Comparison of ENCODE assay signal across 8 cellular contexts in genomic region chr17:44331249-44331760, GRCh38. TPM values are rescaled to one million over a fixed set of nuclear protein-coding genes. Genes with fewer than 3 reads are reported as not detected.
DNase-seq lines count a peak whose midpoint lies in the region; ATAC-seq and TF ChIP-seq lines count a peak whose summit lies in the region.

No MANE protein-coding gene starts in this region.

- H3K27ac ChIP-seq in BLaER1 (no peak overlapping the region), HEK293 (ENCODE audit: extremely low read depth, low read depth, low read length) (no peak overlapping the region)

- no peak overlapping the region for H3K4me3 ChIP-seq in BLaER1
- no peak overlapping the region for H3K4me3 ChIP-seq in HEK293 (ENCODE audit: low read depth, low read length)
- H3K4me3 ChIP-seq in lower leg skin (ENCODE audit: low read depth, poor library complexity, severe bottlenecking) = no peak overlapping the region

- no peak overlapping the region for H3K9ac ChIP-seq in BLaER1

- H3K27me3 Mint-ChIP-seq in dendritic cell treated with granulocyte-macrophage colony-stimulating factor and Interleukin-4, amounts not matched to agents 40 ng/mL and 50 ng/mL, for 4 days = no peaks in the 10 kb centered on the region

- peak overlapping the region; percentile 90 for H3K27ac Mint-ChIP-seq in dendritic cell treated with granulocyte-macrophage colony-stimulating factor and Interleukin-4, amounts not matched to agents 40 ng/mL and 50 ng/mL, for 4 days
- H3K27ac Mint-ChIP-seq in stimulated activated effector memory CD8-positive, alpha-beta T cell treated with anti-CD3 and anti-CD28 coated beads, Interleukin-12 subunit alpha, Interleukin-12 subunit beta, amount 100 ng/mL, for 72 hours = no peak overlapping the region

- H3K4me3 Mint-ChIP-seq in dendritic cell treated with granulocyte-macrophage colony-stimulating factor and Interleukin-4, amounts not matched to agents 40 ng/mL and 50 ng/mL, for 4 days = no peak overlapping the region
- no peak overlapping the region for H3K4me3 Mint-ChIP-seq in stimulated activated effector memory CD8-positive, alpha-beta T cell treated with anti-CD3 and anti-CD28 coated beads, Interleukin-12 subunit alpha, Interleukin-12 subunit beta, amount 100 ng/mL, for 72 hours

- intact Hi-C loops in dendritic cell treated with granulocyte-macrophage colony-stimulating factor and Interleukin-4, amounts not matched to agents 40 ng/mL and 50 ng/mL, for 4 days (cut with micrococcal nuclease) = loop anchor here (2.0 kb wide), 1 partner anchor 13 kb away; the partner anchor contains the start of gene GRN
- intact Hi-C loops in lower leg skin (cut with DNase I; ENCODE audit: low total_unique reads) = no loop called here

- no peaks in the 10 kb centered on the region for H3K36me3 Mint-ChIP-seq in dendritic cell treated with granulocyte-macrophage colony-stimulating factor and Interleukin-4, amounts not matched to agents 40 ng/mL and 50 ng/mL, for 4 days (ENCODE audit: low read depth)
- no peaks in the 10 kb centered on the region for H3K36me3 Mint-ChIP-seq in stimulated activated effector memory CD8-positive, alpha-beta T cell treated with anti-CD3 and anti-CD28 coated beads, Interleukin-12 subunit alpha, Interleukin-12 subunit beta, amount 100 ng/mL, for 72 hours

- TF ChIP-seq POLR2A in lower leg skin (IDR thresholded peaks at IDR 0.05) = no peak

- no peaks in the 10 kb centered on the region for H3K27me3 ChIP-seq in BLaER1

- H3K4me1 ChIP-seq in BLaER1 = peaks cover 45% of the 10 kb centered on the region
- H3K4me1 ChIP-seq in HEK293 (ENCODE audit: control insufficient read depth, insufficient read depth, low read length) = peaks cover 4% of the 10 kb centered on the region

- no peaks in the 10 kb centered on the region for H4K20me1 ChIP-seq in BLaER1

- H3K4me2 ChIP-seq in BLaER1 = peak overlapping the region; percentile 33

- POLR2A ChIA-PET in HEK293 (lab: Yijun Ruan, JAX) = interaction anchor here (3.7 kb wide), 1 partner anchor 110 kb away, joined by 18 read pairs; no protein-coding TSS in a partner anchor

- no peaks in the 10 kb centered on the region for H3K9me3 Mint-ChIP-seq in dendritic cell treated with granulocyte-macrophage colony-stimulating factor and Interleukin-4, amounts not matched to agents 40 ng/mL and 50 ng/mL, for 4 days
- no peaks in the 10 kb centered on the region for H3K9me3 Mint-ChIP-seq in stimulated activated effector memory CD8-positive, alpha-beta T cell treated with anti-CD3 and anti-CD28 coated beads, Interleukin-12 subunit alpha, Interleukin-12 subunit beta, amount 100 ng/mL, for 72 hours

- peak; percentile 57 for ATAC-seq in stimulated activated effector memory CD8-positive, alpha-beta T cell treated with anti-CD3 and anti-CD28 coated beads, Interleukin-12 subunit alpha, Interleukin-12 subunit beta, amount 100 ng/mL, for 72 hours
- no peak for ATAC-seq in HG03565 (IDR thresholded peaks at IDR 0.05; ENCODE audit: unreplicated experiment)

- H3K36me3 ChIP-seq in BLaER1 (no peaks in the 10 kb centered on the region), HEK293 (ENCODE audit: control insufficient read depth in 2 of 2, insufficient read depth in 1 of 2, low read length in 2 of 2) (no peaks in the 10 kb centered on the region)

- CTCF ChIA-PET in HEK293 (lab: Yijun Ruan, JAX) = interaction anchor here (0.6 to 3.7 kb wide), 37 partner anchors 9 to 1594 kb away, joined by 3 to 33 read pairs (median 5); partner anchors contain the start of genes ATXN7L3 and GRN

- TF ChIP-seq CTCF in HEK293 (tag by site-specific recombination; IDR thresholded peaks at IDR 0.05) = 0 out of 2 replicates have a peak, but pooled peaks have one; percentile 47
- TF ChIP-seq CTCF in lower leg skin (IDR thresholded peaks at IDR 0.05) = no peak

- DNase-seq in NCI-H526 (lab: John Stamatoyannopoulos, UW) (peak; percentile 93 to 97), lower leg skin (ENCODE audit: low spot score in 2 of 2) (peak; percentile 79 to 91)
- DNase-seq in activated CD4-positive, alpha-beta T cell treated with anti-CD3 and anti-CD28 coated beads, Interleukin-2, amount 50 U/mL, for 1 hour = peak; percentile 66
- peak; percentile 64 to 85 for DNase-seq in stimulated activated effector memory CD8-positive, alpha-beta T cell treated with anti-CD3 and anti-CD28 coated beads, Interleukin-12 subunit alpha, Interleukin-12 subunit beta, amount 100 ng/mL, for 72 hours (ENCODE audit: low spot score in 2 of 2)

- H3K4me1 Mint-ChIP-seq in dendritic cell treated with granulocyte-macrophage colony-stimulating factor and Interleukin-4, amounts not matched to agents 40 ng/mL and 50 ng/mL, for 4 days (ENCODE audit: low read depth) = peaks cover 56% of the 10 kb centered on the region
- peaks cover 12% of the 10 kb centered on the region for H3K4me1 Mint-ChIP-seq in stimulated activated effector memory CD8-positive, alpha-beta T cell treated with anti-CD3 and anti-CD28 coated beads, Interleukin-12 subunit alpha, Interleukin-12 subunit beta, amount 100 ng/mL, for 72 hours

- 2 to 3% methylated on average over 7 of the region's 7 CpGs for WGBS in lower leg skin, 2 donors

- no peaks in the 10 kb centered on the region for H3K9me3 ChIP-seq in BLaER1
- H3K9me3 ChIP-seq in HEK293 (ENCODE audit: control insufficient read depth, insufficient read depth, low read depth, low read length) = no peaks in the 10 kb centered on the region

TF ChIP-seq in HEK293, 187 proteins besides CTCF, POLR2A, EP300 and RAD21 (continues in another document):
- TF ChIP-seq YY2 (tag by site-specific recombination; IDR thresholded peaks at IDR 0.05) = no peak
- no peak for TF ChIP-seq ZNF248 (tag by site-specific recombination; IDR thresholded peaks at IDR 0.05)
- TF ChIP-seq SCRT2 (tag by site-specific recombination; IDR thresholded peaks at IDR 0.05) = 0 out of 2 replicates have a peak, but pooled peaks have one; percentile 13
- TF ChIP-seq ZEB2 (tag by site-specific recombination; IDR thresholded peaks at IDR 0.05) = peak; percentile 58
- no peak for TF ChIP-seq PRDM2 (tag by site-specific recombination; IDR thresholded peaks at IDR 0.05; ENCODE audit: borderline replicate concordance)
- TF ChIP-seq ZNF121 (tag by site-specific recombination; IDR thresholded peaks at IDR 0.05) = no peak
- no peak for TF ChIP-seq ZNF423 (tag by site-specific recombination; IDR thresholded peaks at IDR 0.05)
- peak; percentile 81 for TF ChIP-seq ZNF654 (tag by site-specific recombination; IDR thresholded peaks at IDR 0.05; ENCODE audit: low read depth)

RNA-seq across cellular contexts. Expression of gene SLC25A39, which starts 6.7 kb away (rescaled TPM):
- total RNA-seq in lower leg skin = 100 to 1,000 TPM in 1 of 4 donors, 10 to 100 TPM in 3; 73.4 to 113 (median 90.0) TPM

RNA-seq across cellular contexts. Expression of gene GRN, which starts 13.8 kb away (rescaled TPM):
- total RNA-seq in lower leg skin = 100 to 1,000 TPM; 272 to 295 (median 283) TPM

RNA-seq across cellular contexts. Expression of gene RUNDC3A, which starts 22.9 kb away (rescaled TPM):
- 10 to 100 TPM; 12.6 to 29.5 (median 17.1) TPM for total RNA-seq in lower leg skin

RNA-seq across cellular contexts. Expression of gene FAM171A2, which starts 32.3 kb away (rescaled TPM):
- 1 to 10 TPM in 3 of 4 donors, under 1 TPM in 1; 0.95 to 2.8 (median 2.4) TPM for total RNA-seq in lower leg skin

RNA-seq across cellular contexts. Expression of gene ITGA2B, which starts 58.1 kb away (rescaled TPM):
- total RNA-seq in lower leg skin = under 1 TPM in 2 of 4 donors, not detected in 2; 0.10 to 0.30 TPM
